9 cellular contexts compared by ENCODE assay signal in genomic region chr14:90624228-90624627, GRCh38.
DNase-seq lines count a peak whose midpoint lies in the region; ATAC-seq and TF ChIP-seq lines count a peak whose summit lies in the region.
"Had no signal": no experiment of that assay in that cellular context is flagged by ENCODE, and none has a peak within 500 bp of the region (broad histone marks: within the 10 kb centered on the region; RNA-seq: fewer than 3 reads in every experiment).

No MANE protein-coding gene starts in this region.

- TF ChIP-seq EP300 in upper lobe of left lung (IDR thresholded peaks at IDR 0.05): no peak

- 47 to 55% methylated on average over 8 of the region's 8 CpGs for WGBS in upper lobe of left lung, 2 donors

- no peak for TF ChIP-seq POLR2A in upper lobe of left lung (IDR thresholded peaks at IDR 0.05)

- peak; percentile 64 to 75 for ATAC-seq in upper lobe of left lung (ENCODE audit: low FRiP score in 2 of 2)
- no peak for ATAC-seq in stimulated activated naive CD8-positive, alpha-beta T cell treated with anti-CD3 and anti-CD28 coated beads, Interleukin-15, Interleukin-2, amounts not matched to agents 100 U/mL and 50 U/mL, for 24 hours

- H3K4me3 ChIP-seq in brain microvascular endothelial cell (ENCODE audit: low read depth, low read length): no peak overlapping the region
- H3K4me3 ChIP-seq in upper lobe of left lung: no peak overlapping the region
- no peak overlapping the region for H3K4me3 ChIP-seq in BE2C (ENCODE audit: low read depth, low read length)

- in situ Hi-C loops in brain microvascular endothelial cell (cut with HindIII; ENCODE audit: low pct_ligation_motif_present, low sequenced_read_pairs): no loop called here

- DNase-seq in DMS53 (lab: John Stamatoyannopoulos, UW): peak; percentile 20
- DNase-seq in DMS53 treated with DMSO at 0.1 percent for 48 hours (lab: John Stamatoyannopoulos, UW; ENCODE audit: unreplicated experiment): no peak
- DNase-seq in brain microvascular endothelial cell: no peak
- DNase-seq in kidney glomerular epithelial cell (lab: John Stamatoyannopoulos, UW): peak; percentile 21
- peak in 1 of 2 donors; percentile 85 for DNase-seq in upper lobe of left lung
- DNase-seq in inferior parietal cortex (ENCODE audit: extremely low spot score): no peak
- no peak for DNase-seq in BE2C
- no peak for DNase-seq in stimulated activated naive CD8-positive, alpha-beta T cell treated with anti-CD3 and anti-CD28 coated beads, Interleukin-15, Interleukin-2, amounts not matched to agents 100 U/mL and 50 U/mL, for 24 hours
- DNase-seq: activated CD4-positive, CD25-positive, alpha-beta regulatory T cell treated with anti-CD3 and anti-CD28 coated beads, Interleukin-2, amount 50 U/mL, for 72 hours had no signal

- peak overlapping the region; percentile 18 for H3K27ac ChIP-seq in brain microvascular endothelial cell
- peak overlapping the region in 2 of 4 donors; percentile 43 to 54 for H3K27ac ChIP-seq in upper lobe of left lung

- no peaks in the 10 kb centered on the region for H3K27me3 ChIP-seq in brain microvascular endothelial cell (replicated peaks)
- H3K27me3 ChIP-seq in upper lobe of left lung: no peaks in the 10 kb centered on the region
- H3K27me3 ChIP-seq in BE2C: no peaks in the 10 kb centered on the region

- TF ChIP-seq CTCF in brain microvascular endothelial cell (IDR thresholded peaks at IDR 0.05; ENCODE audit: low read depth, low read length, missing control alignments) (no peak), upper lobe of left lung (IDR thresholded peaks at IDR 0.05) (no peak), BE2C (IDR thresholded peaks at IDR 0.05; ENCODE audit: low read depth, low read length) (no peak)

- H3K36me3 ChIP-seq in brain microvascular endothelial cell (replicated peaks) (no peaks in the 10 kb centered on the region), upper lobe of left lung (no peaks in the 10 kb centered on the region), BE2C (no peaks in the 10 kb centered on the region; the same call in 1 of the 2 replicates)

- H3K9me3 ChIP-seq in upper lobe of left lung (no peaks in the 10 kb centered on the region), BE2C (no peaks in the 10 kb centered on the region)

- H3K4me1 ChIP-seq in upper lobe of left lung (peaks cover 17 to 43% (median 33%) of the 10 kb centered on the region in 4 donors), BE2C (peaks cover 11% of the 10 kb centered on the region)

Comparison
In these comparisons a context has a peak if more than half of its experiments do, and no peak if none do; other contexts are left out.
1. DNase-seq: peak in DMS53 (single experiment) and kidney glomerular epithelial cell (single experiment); none in DMS53 treated with DMSO at 0.1 percent for 48 hours (single experiment), brain microvascular endothelial cell (single experiment), inferior parietal cortex (single experiment), BE2C (single experiment) and stimulated activated naive CD8-positive, alpha-beta T cell treated with anti-CD3 and anti-CD28 coated beads, Interleukin-15, Interleukin-2, amounts not matched to agents 100 U/mL and 50 U/mL, for 24 hours (single experiment).